In the genomic region with DNA sequence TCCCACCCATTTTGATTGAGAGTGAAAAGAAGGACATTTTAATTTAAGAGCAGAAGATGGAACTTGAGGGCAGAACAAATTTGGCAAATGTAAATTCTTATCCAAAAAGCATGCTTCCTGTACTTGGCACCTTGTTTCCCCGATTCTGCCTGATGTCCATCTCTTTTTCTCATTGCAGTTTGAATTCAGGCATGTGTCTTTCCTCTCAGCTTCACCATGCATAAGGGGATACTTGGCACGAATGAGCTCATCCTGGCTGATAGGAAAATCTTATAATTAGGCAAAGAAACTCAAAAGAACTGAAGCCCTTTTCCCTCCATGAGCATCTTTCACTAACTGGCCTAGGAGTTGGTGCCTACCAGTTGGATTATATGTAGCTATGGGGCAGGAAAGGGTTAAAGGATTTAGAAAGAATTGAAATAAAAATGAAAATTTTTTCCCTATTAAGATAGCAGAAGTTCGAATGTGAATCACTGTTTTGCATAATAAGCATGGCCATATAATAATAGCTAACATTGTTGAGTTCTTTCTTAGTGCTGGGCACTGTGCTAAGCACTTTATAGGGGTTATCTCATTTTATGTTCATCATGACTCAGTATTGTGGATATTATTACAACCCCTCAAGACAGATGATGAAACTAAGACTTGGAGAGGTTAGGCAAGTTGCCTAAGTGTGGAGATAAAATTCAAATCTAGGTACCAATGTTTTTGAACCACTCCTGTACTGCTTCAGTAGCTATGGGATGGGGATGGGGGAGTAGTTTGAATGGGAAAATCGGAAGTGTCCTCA, we compare ENCODE assay signal across 17 cellular contexts.
DNase-seq lines count a peak whose midpoint lies in the region; ATAC-seq and TF ChIP-seq lines count a peak whose summit lies in the region.
"Had no signal": no experiment of that assay in that cellular context is flagged by ENCODE, and none has a peak within 500 bp of the region (broad histone marks: within the 10 kb centered on the region; RNA-seq: fewer than 3 reads in every experiment).

No MANE protein-coding gene starts in this region.

- no peak for TF ChIP-seq POLR2A in heart left ventricle (IDR thresholded peaks at IDR 0.05)

- H3K4me3 ChIP-seq in right cardiac atrium (ENCODE audit: low read length) (no peak overlapping the region), heart left ventricle (no peak overlapping the region), brain microvascular endothelial cell (ENCODE audit: low read depth, low read length) (no peak overlapping the region)
- H3K4me3 ChIP-seq: A549 had no signal

- H3K27me3 ChIP-seq in right cardiac atrium (ENCODE audit: control insufficient read depth, insufficient read depth) (no peaks in the 10 kb centered on the region), heart left ventricle (no peaks in the 10 kb centered on the region), brain microvascular endothelial cell (replicated peaks) (no peaks in the 10 kb centered on the region)

- H3K36me3 ChIP-seq in heart left ventricle, result no peaks in the 10 kb centered on the region
- H3K36me3 ChIP-seq in brain microvascular endothelial cell (replicated peaks), result no peaks in the 10 kb centered on the region

- H3K36me3 Mint-ChIP-seq in natural killer cell treated with Interleukin-12 subunit alpha and Interleukin-12 subunit beta and Interleukin-15 and Interleukin-18, amount 100 ng/mL, for 72 hours, result peaks cover 7% of the 10 kb centered on the region
- H3K36me3 Mint-ChIP-seq in natural killer cell, result no peaks in the 10 kb centered on the region
- H3K36me3 Mint-ChIP-seq: stimulated activated effector memory CD8-positive, alpha-beta T cell treated with anti-CD3 and anti-CD28 coated beads, Interleukin-12 subunit alpha, Interleukin-12 subunit beta, amount 100 ng/mL, for 72 hours had no signal

- WGBS in right cardiac atrium, result 59% methylated on average over 4 of the region's 4 CpGs
- WGBS in heart left ventricle, 4 donors, result 71 to 79% (median 74%) methylated on average over 4 of the region's 4 CpGs

- H3K27ac ChIP-seq in right cardiac atrium (ENCODE audit: low read length) (no peak overlapping the region), heart left ventricle (peak overlapping the region in 5 of 12 donors; percentile 9 to 72 (median 65)), brain microvascular endothelial cell (no peak overlapping the region)
- H3K27ac ChIP-seq: A549, HL-60 had no signal

- H3K4me1 Mint-ChIP-seq in natural killer cell treated with Interleukin-12 subunit alpha and Interleukin-12 subunit beta and Interleukin-15 and Interleukin-18, amount 100 ng/mL, for 72 hours (ENCODE audit: low read depth in 2 of 2), result peaks cover 22 to 30% of the 10 kb centered on the region in 2 donors
- no peaks in the 10 kb centered on the region for H3K4me1 Mint-ChIP-seq in natural killer cell
- H3K4me1 Mint-ChIP-seq: stimulated activated effector memory CD8-positive, alpha-beta T cell treated with anti-CD3 and anti-CD28 coated beads, Interleukin-12 subunit alpha, Interleukin-12 subunit beta, amount 100 ng/mL, for 72 hours had no signal

- intact Hi-C loops in right cardiac atrium (cut with DNase I) (no loop called here), heart left ventricle (cut with DNase I) (loop anchor here in 2 of 10 donors (10.0 kb wide), 1 partner anchor 123 kb away; no protein-coding TSS in a partner anchor), natural killer cell (cut with micrococcal nuclease) (no loop called here)

- no peak overlapping the region for H3K4me3 Mint-ChIP-seq in natural killer cell treated with Interleukin-12 subunit alpha and Interleukin-12 subunit beta and Interleukin-15 and Interleukin-18, amount 100 ng/mL, for 72 hours
- H3K4me3 Mint-ChIP-seq in natural killer cell, result no peak overlapping the region
- H3K4me3 Mint-ChIP-seq: activated B cell treated with CpG ODN at 0.5 μM for 24 hours; stimulated activated effector memory CD8-positive, alpha-beta T cell treated with anti-CD3 and anti-CD28 coated beads, Interleukin-12 subunit alpha, Interleukin-12 subunit beta, amount 100 ng/mL, for 72 hours had no signal

- TF ChIP-seq CTCF in heart left ventricle (IDR thresholded peaks at IDR 0.05) (no peak), brain microvascular endothelial cell (IDR thresholded peaks at IDR 0.05; ENCODE audit: low read depth, low read length, missing control alignments) (no peak), natural killer cell (IDR thresholded peaks at IDR 0.05) (no peak)

- peaks cover 3% of the 10 kb centered on the region for H3K9me3 Mint-ChIP-seq in natural killer cell treated with Interleukin-12 subunit alpha and Interleukin-12 subunit beta and Interleukin-15 and Interleukin-18, amount 100 ng/mL, for 72 hours
- H3K9me3 Mint-ChIP-seq in natural killer cell, result no peaks in the 10 kb centered on the region
- H3K9me3 Mint-ChIP-seq: activated B cell treated with CpG ODN at 0.5 μM for 24 hours; stimulated activated effector memory CD8-positive, alpha-beta T cell treated with anti-CD3 and anti-CD28 coated beads, Interleukin-12 subunit alpha, Interleukin-12 subunit beta, amount 100 ng/mL, for 72 hours had no signal

- H3K4me1 ChIP-seq in right cardiac atrium (ENCODE audit: control insufficient read depth, insufficient read depth, low read length) (peaks cover 4% of the 10 kb centered on the region), heart left ventricle (peaks cover 0 to 45% (median 18%) of the 10 kb centered on the region in 12 donors)

- in situ Hi-C loops in brain microvascular endothelial cell (cut with HindIII; ENCODE audit: low pct_ligation_motif_present, low sequenced_read_pairs), result no loop called here

- H3K9me3 ChIP-seq in right cardiac atrium (ENCODE audit: control insufficient read depth, low read length) (no peaks in the 10 kb centered on the region), heart left ventricle (no peaks in the 10 kb centered on the region)
- H3K9me3 ChIP-seq: A549 had no signal

- ATAC-seq in right cardiac atrium (peak; percentile 20 to 67), heart left ventricle (no peak), HG02642 (IDR thresholded peaks at IDR 0.05; ENCODE audit: poor library complexity, unreplicated experiment) (no peak), natural killer cell (no peak)
- no peak for ATAC-seq in natural killer cell treated with Interleukin-12 subunit alpha and Interleukin-12 subunit beta and Interleukin-15 and Interleukin-18, amount 100 ng/mL, for 72 hours
- ATAC-seq: A549; HCT116; left lobe of liver; stimulated activated effector memory CD8-positive, alpha-beta T cell treated with anti-CD3 and anti-CD28 coated beads, Interleukin-12 subunit alpha, Interleukin-12 subunit beta, amount 100 ng/mL, for 72 hours had no signal

- DNase-seq in right cardiac atrium (no peak), heart left ventricle (no peak), brain microvascular endothelial cell (peak; percentile 46), iris pigment epithelial cell (ENCODE audit: low read depth) (peak; percentile 71), natural killer cell (no peak), iPS-NIHi11 (ENCODE audit: low spot score) (no peak)
- no peak for DNase-seq in natural killer cell treated with Interleukin-12 subunit alpha and Interleukin-12 subunit beta and Interleukin-15 and Interleukin-18, amount 100 ng/mL, for 72 hours (ENCODE audit: low spot score)
- DNase-seq: activated B cell treated with CpG ODN at 0.5 μM for 24 hours; activated gamma-delta T cell; NCI-H146; stimulated activated CD4-positive, alpha-beta T cell treated with anti-CD3 and anti-CD28 coated beads, Interleukin-4, amount 100 ng/mL, for 4 hours had no signal

- H3K27me3 Mint-ChIP-seq in natural killer cell treated with Interleukin-12 subunit alpha and Interleukin-12 subunit beta and Interleukin-15 and Interleukin-18, amount 100 ng/mL, for 72 hours, result peaks cover 0 to 1% of the 10 kb centered on the region in 2 donors
- H3K27me3 Mint-ChIP-seq in natural killer cell (ENCODE audit: low read depth in 2 of 2), result peaks cover 0 to 9% of the 10 kb centered on the region in 2 donors
- H3K27me3 Mint-ChIP-seq: activated B cell treated with CpG ODN at 0.5 μM for 24 hours had no signal

- H3K27ac Mint-ChIP-seq in natural killer cell treated with Interleukin-12 subunit alpha and Interleukin-12 subunit beta and Interleukin-15 and Interleukin-18, amount 100 ng/mL, for 72 hours, result peak overlapping the region in 1 of 2 donors; percentile 86
- H3K27ac Mint-ChIP-seq in natural killer cell, result no peak overlapping the region
- H3K27ac Mint-ChIP-seq: activated B cell treated with CpG ODN at 0.5 μM for 24 hours; stimulated activated effector memory CD8-positive, alpha-beta T cell treated with anti-CD3 and anti-CD28 coated beads, Interleukin-12 subunit alpha, Interleukin-12 subunit beta, amount 100 ng/mL, for 72 hours had no signal

Comparison
In these comparisons a context has a peak if more than half of its experiments do, and no peak if none do; other contexts are left out.
1. ATAC-seq: peak in right cardiac atrium (2 of 2); none in heart left ventricle (0 of 4), HG02642 (single experiment), natural killer cell treated with Interleukin-12 subunit alpha and Interleukin-12 subunit beta and Interleukin-15 and Interleukin-18, amount 100 ng/mL, for 72 hours (0 of 2) and natural killer cell (0 of 3).
2. DNase-seq: peak in brain microvascular endothelial cell (single experiment) and iris pigment epithelial cell (single experiment); none in right cardiac atrium (0 of 3), heart left ventricle (0 of 5), natural killer cell treated with Interleukin-12 subunit alpha and Interleukin-12 subunit beta and Interleukin-15 and Interleukin-18, amount 100 ng/mL, for 72 hours (single experiment), natural killer cell (single experiment) and iPS-NIHi11 (single experiment).